Comparison of ENCODE assay signal across 1 cellular context in genomic region chr9:113011911-113012381, GRCh38.
TF ChIP-seq lines count a peak whose summit lies in the region.

ZNF883 (minus strand) TSS chr9:113012192.

TF ChIP-seq in HepG2, 621 proteins besides CTCF, POLR2A, EP300 and RAD21 (continued from another document and continues in another):
- TF ChIP-seq, protein P1, sequence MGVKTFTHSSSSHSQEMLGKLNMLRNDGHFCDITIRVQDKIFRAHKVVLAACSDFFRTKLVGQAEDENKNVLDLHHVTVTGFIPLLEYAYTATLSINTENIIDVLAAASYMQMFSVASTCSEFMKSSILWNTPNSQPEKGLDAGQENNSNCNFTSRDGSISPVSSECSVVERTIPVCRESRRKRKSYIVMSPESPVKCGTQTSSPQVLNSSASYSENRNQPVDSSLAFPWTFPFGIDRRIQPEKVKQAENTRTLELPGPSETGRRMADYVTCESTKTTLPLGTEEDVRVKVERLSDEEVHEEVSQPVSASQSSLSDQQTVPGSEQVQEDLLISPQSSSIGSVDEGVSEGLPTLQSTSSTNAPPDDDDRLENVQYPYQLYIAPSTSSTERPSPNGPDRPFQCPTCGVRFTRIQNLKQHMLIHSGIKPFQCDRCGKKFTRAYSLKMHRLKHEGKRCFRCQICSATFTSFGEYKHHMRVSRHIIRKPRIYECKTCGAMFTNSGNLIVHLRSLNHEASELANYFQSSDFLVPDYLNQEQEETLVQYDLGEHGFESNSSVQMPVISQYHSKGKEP (CRISPR knock-in tag; IDR thresholded peaks at IDR 0.05): no peak
- TF ChIP-seq, protein P2, sequence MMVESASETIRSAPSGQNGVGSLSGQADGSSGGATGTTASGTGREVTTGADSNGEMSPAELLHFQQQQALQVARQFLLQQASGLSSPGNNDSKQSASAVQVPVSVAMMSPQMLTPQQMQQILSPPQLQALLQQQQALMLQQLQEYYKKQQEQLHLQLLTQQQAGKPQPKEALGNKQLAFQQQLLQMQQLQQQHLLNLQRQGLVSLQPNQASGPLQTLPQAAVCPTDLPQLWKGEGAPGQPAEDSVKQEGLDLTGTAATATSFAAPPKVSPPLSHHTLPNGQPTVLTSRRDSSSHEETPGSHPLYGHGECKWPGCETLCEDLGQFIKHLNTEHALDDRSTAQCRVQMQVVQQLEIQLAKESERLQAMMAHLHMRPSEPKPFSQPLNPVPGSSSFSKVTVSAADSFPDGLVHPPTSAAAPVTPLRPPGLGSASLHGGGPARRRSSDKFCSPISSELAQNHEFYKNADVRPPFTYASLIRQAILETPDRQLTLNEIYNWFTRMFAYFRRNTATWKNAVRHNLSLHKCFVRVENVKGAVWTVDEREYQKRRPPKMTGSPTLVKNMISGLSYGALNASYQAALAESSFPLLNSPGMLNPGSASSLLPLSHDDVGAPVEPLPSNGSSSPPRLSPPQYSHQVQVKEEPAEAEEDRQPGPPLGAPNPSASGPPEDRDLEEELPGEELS (CRISPR knock-in tag; IDR thresholded peaks at IDR 0.05): peak; percentile 31; the same call in 1 of the 2 replicates
- TF ChIP-seq SKI (IDR thresholded peaks at IDR 0.05; ENCODE audit: partially characterized antibody) (no peak), NFKB2 (CRISPR knock-in tag; IDR thresholded peaks at IDR 0.05; ENCODE audit: borderline replicate concordance) (0 out of 2 replicates have a peak, but pooled peaks have one; percentile 37), ZNF12 (CRISPR knock-in tag; IDR thresholded peaks at IDR 0.05) (0 out of 2 replicates have a peak, but pooled peaks have one; percentile 51), ZNF121 (CRISPR knock-in tag; IDR thresholded peaks at IDR 0.05) (no peak), TAF15 (IDR thresholded peaks at IDR 0.05; ENCODE audit: low read depth, low read length, poor library complexity, severe bottlenecking) (no peak), ONECUT2 (CRISPR knock-in tag; IDR thresholded peaks at IDR 0.05) (no peak), ZEB1 (IDR thresholded peaks at IDR 0.05; ENCODE audit: insufficient replicate concordance, low read depth) (no peak), ZNF235 (CRISPR knock-in tag; IDR thresholded peaks at IDR 0.05; ENCODE audit: borderline replicate concordance) (0 out of 2 replicates have a peak, but pooled peaks have one; percentile 51), RBAK (CRISPR knock-in tag; IDR thresholded peaks at IDR 0.05) (no peak), ZNF337 (CRISPR knock-in tag; IDR thresholded peaks at IDR 0.05; ENCODE audit: borderline replicate concordance, low read depth) (0 out of 2 replicates have a peak, but pooled peaks have one; percentile 37), HDAC6 (IDR thresholded peaks at IDR 0.05; ENCODE audit: low read depth, low read length) (no peak), AHR (CRISPR knock-in tag; IDR thresholded peaks at IDR 0.05) (no peak), FIP1L1 (IDR thresholded peaks at IDR 0.05; ENCODE audit: borderline replicate concordance, insufficient read depth, low read depth, low read length) (no peak), SPEN (CRISPR knock-in tag; IDR thresholded peaks at IDR 0.05; ENCODE audit: low read depth) (peak; percentile 50; the same call in 1 of the 2 replicates), NCOA5 (CRISPR knock-in tag; IDR thresholded peaks at IDR 0.05) (no peak), KLF11 (CRISPR knock-in tag; IDR thresholded peaks at IDR 0.05) (no peak), HNRNPL (IDR thresholded peaks at IDR 0.05; ENCODE audit: low read depth, low read length) (no peak), ZNF691 (CRISPR knock-in tag; IDR thresholded peaks at IDR 0.05; ENCODE audit: borderline replicate concordance, low read depth) (0 out of 2 replicates have a peak, but pooled peaks have one; percentile 52), CBX1 (IDR thresholded peaks at IDR 0.05; ENCODE audit: low read depth) (no peak), ZNF180 (CRISPR knock-in tag; IDR thresholded peaks at IDR 0.05; ENCODE audit: borderline replicate concordance, low read depth) (no peak), ISL2 (CRISPR knock-in tag; IDR thresholded peaks at IDR 0.05) (no peak), NR2C2 (CRISPR knock-in tag; IDR thresholded peaks at IDR 0.05; ENCODE audit: borderline replicate concordance) (peak; percentile 65), EHMT2 (IDR thresholded peaks at IDR 0.05; ENCODE audit: borderline replicate concordance, low read depth, low read length) (no peak), TBX2 (CRISPR knock-in tag; IDR thresholded peaks at IDR 0.05; ENCODE audit: borderline replicate concordance) (0 out of 2 replicates have a peak, but pooled peaks have one; percentile 31), HMG20A (CRISPR knock-in tag; IDR thresholded peaks at IDR 0.05; ENCODE audit: borderline replicate concordance) (no peak), YY1 (IDR thresholded peaks at IDR 0.05; ENCODE audit: insufficient read depth, insufficient replicate concordance, low read depth, low read length) (peak; percentile 73), POGZ (CRISPR knock-in tag; IDR thresholded peaks at IDR 0.05) (peak; percentile 67; the same call in 1 of the 2 replicates), STAT6 (CRISPR knock-in tag; IDR thresholded peaks at IDR 0.05; ENCODE audit: borderline replicate concordance) (no peak), ZNF720 (CRISPR knock-in tag; IDR thresholded peaks at IDR 0.05) (no peak), NONO (IDR thresholded peaks at IDR 0.05) (no peak), NONO (CRISPR knock-in tag; conservative IDR thresholded peaks at IDR 0.05) (0 out of 2 replicates have a peak, but pooled peaks have one; percentile 18), ELF3 (CRISPR knock-in tag; IDR thresholded peaks at IDR 0.05) (0 out of 2 replicates have a peak, but pooled peaks have one; percentile 57), STAG1 (CRISPR knock-in tag; IDR thresholded peaks at IDR 0.05) (no peak), ZBTB26 (CRISPR knock-in tag; IDR thresholded peaks at IDR 0.05; ENCODE audit: borderline replicate concordance) (no peak), IRF2 (CRISPR knock-in tag; IDR thresholded peaks at IDR 0.05) (peak; percentile 74; the same call in 1 of the 2 replicates), ASH2L (IDR thresholded peaks at IDR 0.05; ENCODE audit: insufficient read length, low read depth, low read length) (no peak), ZFP36L1 (CRISPR knock-in tag; IDR thresholded peaks at IDR 0.05) (0 out of 2 replicates have a peak, but pooled peaks have one; percentile 64), ZNF414 (CRISPR knock-in tag; IDR thresholded peaks at IDR 0.05) (no peak), GABPA (IDR thresholded peaks at IDR 0.05; ENCODE audit: low read depth, low read length) (no peak; the same call in 1 of the 2 replicates), GABPA (CRISPR knock-in tag; IDR thresholded peaks at IDR 0.05; ENCODE audit: low read depth) (peak; percentile 81), SOX5 (CRISPR knock-in tag; IDR thresholded peaks at IDR 0.05; ENCODE audit: borderline replicate concordance) (0 out of 2 replicates have a peak, but pooled peaks have one; percentile 11), HNRNPUL1 (IDR thresholded peaks at IDR 0.05; ENCODE audit: low read depth, low read length) (no peak), MLLT10 (CRISPR knock-in tag; IDR thresholded peaks at IDR 0.05) (no peak), AKAP8 (CRISPR knock-in tag; IDR thresholded peaks at IDR 0.05) (no peak), SNAI1 (CRISPR knock-in tag; IDR thresholded peaks at IDR 0.05; ENCODE audit: borderline replicate concordance) (no peak), CEBPZ (IDR thresholded peaks at IDR 0.05; ENCODE audit: low read length) (no peak)
- TF ChIP-seq, protein P3, sequence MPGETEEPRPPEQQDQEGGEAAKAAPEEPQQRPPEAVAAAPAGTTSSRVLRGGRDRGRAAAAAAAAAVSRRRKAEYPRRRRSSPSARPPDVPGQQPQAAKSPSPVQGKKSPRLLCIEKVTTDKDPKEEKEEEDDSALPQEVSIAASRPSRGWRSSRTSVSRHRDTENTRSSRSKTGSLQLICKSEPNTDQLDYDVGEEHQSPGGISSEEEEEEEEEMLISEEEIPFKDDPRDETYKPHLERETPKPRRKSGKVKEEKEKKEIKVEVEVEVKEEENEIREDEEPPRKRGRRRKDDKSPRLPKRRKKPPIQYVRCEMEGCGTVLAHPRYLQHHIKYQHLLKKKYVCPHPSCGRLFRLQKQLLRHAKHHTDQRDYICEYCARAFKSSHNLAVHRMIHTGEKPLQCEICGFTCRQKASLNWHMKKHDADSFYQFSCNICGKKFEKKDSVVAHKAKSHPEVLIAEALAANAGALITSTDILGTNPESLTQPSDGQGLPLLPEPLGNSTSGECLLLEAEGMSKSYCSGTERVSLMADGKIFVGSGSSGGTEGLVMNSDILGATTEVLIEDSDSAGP (CRISPR knock-in tag; IDR thresholded peaks at IDR 0.05; ENCODE audit: borderline replicate concordance): peak; percentile 55; the same call in 1 of the 2 replicates
- TF ChIP-seq, protein P4, sequence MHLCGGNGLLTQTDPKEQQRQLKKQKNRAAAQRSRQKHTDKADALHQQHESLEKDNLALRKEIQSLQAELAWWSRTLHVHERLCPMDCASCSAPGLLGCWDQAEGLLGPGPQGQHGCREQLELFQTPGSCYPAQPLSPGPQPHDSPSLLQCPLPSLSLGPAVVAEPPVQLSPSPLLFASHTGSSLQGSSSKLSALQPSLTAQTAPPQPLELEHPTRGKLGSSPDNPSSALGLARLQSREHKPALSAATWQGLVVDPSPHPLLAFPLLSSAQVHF (CRISPR knock-in tag; IDR thresholded peaks at IDR 0.05): no peak
- TF ChIP-seq, protein P5, sequence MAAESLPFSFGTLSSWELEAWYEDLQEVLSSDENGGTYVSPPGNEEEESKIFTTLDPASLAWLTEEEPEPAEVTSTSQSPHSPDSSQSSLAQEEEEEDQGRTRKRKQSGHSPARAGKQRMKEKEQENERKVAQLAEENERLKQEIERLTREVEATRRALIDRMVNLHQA (CRISPR knock-in tag; IDR thresholded peaks at IDR 0.05): no peak
